In genomic region chr6:43758617-43759050, GRCh38 we compare ENCODE assay signal across 8 cellular contexts. TPM values are rescaled to one million over a fixed set of nuclear protein-coding genes. Genes with fewer than 3 reads are reported as not detected.
DNase-seq lines count a peak whose midpoint lies in the region; ATAC-seq and TF ChIP-seq lines count a peak whose summit lies in the region.

No MANE protein-coding gene starts in this region.

- peaks cover 12% of the 10 kb centered on the region for H3K27me3 Mint-ChIP-seq in endothelial cell (ENCODE audit: unreplicated experiment)

- no peak for DNase-seq in GM10266 (ENCODE audit: extremely low spot score)
- DNase-seq in NCI-H748 (lab: John Stamatoyannopoulos, UW; ENCODE audit: unreplicated experiment) = peak; percentile 73
- peak; percentile 71 for DNase-seq in endothelial cell (ENCODE audit: low spot score)
- DNase-seq in posterior vena cava (ENCODE audit: low spot score) = peak; percentile 83
- no peak for DNase-seq in foreskin melanocyte

- H3K4me1 Mint-ChIP-seq in endothelial cell (ENCODE audit: unreplicated experiment) = peaks cover 7% of the 10 kb centered on the region

- H3K4me3 Mint-ChIP-seq in endothelial cell (ENCODE audit: unreplicated experiment) = no peak overlapping the region

- H3K36me3 Mint-ChIP-seq in endothelial cell (ENCODE audit: low read depth, unreplicated experiment) = no peaks in the 10 kb centered on the region

- no peaks in the 10 kb centered on the region for H3K9me3 Mint-ChIP-seq in endothelial cell (ENCODE audit: unreplicated experiment)

- no peak for ATAC-seq in activated CD4-positive, CD25-positive, alpha-beta regulatory T cell treated with anti-CD3 and anti-CD28 coated beads, Interleukin-2, amount 50 U/mL, for 24 hours
- ATAC-seq in HG02678 (IDR thresholded peaks at IDR 0.05; ENCODE audit: unreplicated experiment) = no peak
- ATAC-seq in GM21528 (IDR thresholded peaks at IDR 0.05; ENCODE audit: low FRiP score, unreplicated experiment) = no peak

- peak; percentile 75 for TF ChIP-seq CTCF in GM10266 (IDR thresholded peaks at IDR 0.05; ENCODE audit: control insufficient read depth, insufficient read depth, low read depth, missing control alignments)
- peak; percentile 56 for TF ChIP-seq CTCF in endothelial cell (IDR thresholded peaks at IDR 0.05; ENCODE audit: unreplicated experiment)

- intact Hi-C loops in posterior vena cava (cut with DNase I) = loop anchor here (5.0 kb wide), 3 partner anchors 36 to 1106 kb away; no protein-coding TSS in a partner anchor

- no peak overlapping the region for H3K27ac Mint-ChIP-seq in endothelial cell (ENCODE audit: unreplicated experiment)

RNA-seq across cellular contexts. Expression of gene VEGFA, which starts 11.4 kb away (rescaled TPM):
- total RNA-seq in endothelial cell (ENCODE audit: unreplicated experiment) (3.5 TPM), posterior vena cava (10 to 100 TPM; 88.4 to 91.7 TPM)

Comparison
In these comparisons a context has a peak if more than half of its experiments do, and no peak if none do; other contexts are left out.
1. DNase-seq: peak in NCI-H748 (single experiment), endothelial cell (single experiment) and posterior vena cava (single experiment); none in GM10266 (single experiment) and foreskin melanocyte (single experiment).
2. RNA of gene VEGFA, which starts 11.4 kb away (total RNA-seq): 88.4 to 91.7 TPM in posterior vena cava; 3.5 TPM in endothelial cell (single experiment); every median in the first group is over 10 times any median in the second.